ENCODE assay signal across 1 cellular context in the genomic region with DNA sequence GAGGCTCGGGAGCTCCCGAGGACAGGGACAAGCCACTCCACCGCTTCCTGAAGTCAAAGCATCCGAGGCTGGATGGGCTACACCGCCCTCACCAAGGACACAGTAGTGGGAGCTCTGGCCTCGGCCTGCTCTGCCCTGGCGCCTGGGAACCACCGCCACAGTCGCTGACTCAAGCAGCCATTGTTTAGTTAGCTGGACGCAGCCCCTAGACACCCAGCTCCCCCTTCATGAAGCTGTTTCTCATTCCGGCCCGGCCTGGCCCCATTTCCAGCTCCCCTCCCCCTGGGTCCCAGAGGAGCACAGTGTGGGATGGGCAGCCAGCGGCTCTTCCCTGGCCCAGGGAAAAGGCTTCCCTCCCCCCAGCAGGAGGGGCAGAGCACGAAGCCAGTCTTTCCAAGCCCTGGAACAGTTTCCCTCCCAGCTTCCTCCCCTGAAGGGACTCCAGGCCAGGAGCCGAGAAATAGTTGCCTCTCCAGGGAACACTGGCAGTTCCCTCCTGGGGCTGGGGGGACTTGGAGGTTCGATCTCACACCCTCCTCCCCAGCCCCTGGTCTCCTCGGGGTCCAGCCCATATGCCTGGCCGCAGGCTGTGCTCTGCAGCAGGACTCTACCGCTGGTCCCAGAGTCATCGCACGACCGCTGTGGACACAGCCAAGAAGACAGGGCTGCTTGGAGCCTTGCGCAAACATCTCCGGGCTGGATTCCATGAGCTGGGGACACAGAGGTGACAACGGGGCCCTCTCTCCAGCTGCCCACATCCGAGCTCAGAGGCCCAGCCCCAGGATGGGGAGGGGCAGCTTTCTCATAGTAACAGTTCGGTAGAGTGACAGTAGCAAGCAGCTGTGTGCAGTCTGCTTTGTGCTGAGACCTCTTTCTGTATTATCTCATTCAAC.
TF ChIP-seq lines count a peak whose summit lies in the region.

No MANE protein-coding gene starts in this region.

TF ChIP-seq in IMR-90, 13 proteins besides CTCF, POLR2A, EP300 and RAD21 (continued from another document):
- TF ChIP-seq, protein P1, sequence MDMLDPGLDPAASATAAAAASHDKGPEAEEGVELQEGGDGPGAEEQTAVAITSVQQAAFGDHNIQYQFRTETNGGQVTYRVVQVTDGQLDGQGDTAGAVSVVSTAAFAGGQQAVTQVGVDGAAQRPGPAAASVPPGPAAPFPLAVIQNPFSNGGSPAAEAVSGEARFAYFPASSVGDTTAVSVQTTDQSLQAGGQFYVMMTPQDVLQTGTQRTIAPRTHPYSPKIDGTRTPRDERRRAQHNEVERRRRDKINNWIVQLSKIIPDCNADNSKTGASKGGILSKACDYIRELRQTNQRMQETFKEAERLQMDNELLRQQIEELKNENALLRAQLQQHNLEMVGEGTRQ (IDR thresholded peaks at IDR 0.05; ENCODE audit: low read depth, low read length) = no peak
- no peak for TF ChIP-seq CHD1 (IDR thresholded peaks at IDR 0.05; ENCODE audit: low read depth, low read length)
- TF ChIP-seq FOS (IDR thresholded peaks at IDR 0.05; ENCODE audit: low read depth, low read length) = peak; percentile 69; the same call in 1 of the 2 replicates
- peak; percentile 25; the same call in 1 of the 2 replicates for TF ChIP-seq SMC3 (IDR thresholded peaks at IDR 0.05; ENCODE audit: low read depth, low read length)
- TF ChIP-seq CEBPB (IDR thresholded peaks at IDR 0.05; ENCODE audit: low read depth, low read length) = peak; percentile 71; the same call in 1 of the 2 replicates
- TF ChIP-seq RCOR1 (IDR thresholded peaks at IDR 0.05; ENCODE audit: insufficient replicate concordance, low read length) = no peak
- TF ChIP-seq NFE2L2 (IDR thresholded peaks at IDR 0.05; ENCODE audit: low read depth, low read length) = no peak
- peak; percentile 88 for TF ChIP-seq MAZ (IDR thresholded peaks at IDR 0.05; ENCODE audit: borderline replicate concordance, low read depth, low read length)
- TF ChIP-seq, protein P2, sequence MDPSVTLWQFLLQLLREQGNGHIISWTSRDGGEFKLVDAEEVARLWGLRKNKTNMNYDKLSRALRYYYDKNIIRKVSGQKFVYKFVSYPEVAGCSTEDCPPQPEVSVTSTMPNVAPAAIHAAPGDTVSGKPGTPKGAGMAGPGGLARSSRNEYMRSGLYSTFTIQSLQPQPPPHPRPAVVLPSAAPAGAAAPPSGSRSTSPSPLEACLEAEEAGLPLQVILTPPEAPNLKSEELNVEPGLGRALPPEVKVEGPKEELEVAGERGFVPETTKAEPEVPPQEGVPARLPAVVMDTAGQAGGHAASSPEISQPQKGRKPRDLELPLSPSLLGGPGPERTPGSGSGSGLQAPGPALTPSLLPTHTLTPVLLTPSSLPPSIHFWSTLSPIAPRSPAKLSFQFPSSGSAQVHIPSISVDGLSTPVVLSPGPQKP (IDR thresholded peaks at IDR 0.05; ENCODE audit: borderline replicate concordance, low read depth, low read length) = no peak
